Comparison of ENCODE assay signal across 28 cellular contexts in the genomic region with DNA sequence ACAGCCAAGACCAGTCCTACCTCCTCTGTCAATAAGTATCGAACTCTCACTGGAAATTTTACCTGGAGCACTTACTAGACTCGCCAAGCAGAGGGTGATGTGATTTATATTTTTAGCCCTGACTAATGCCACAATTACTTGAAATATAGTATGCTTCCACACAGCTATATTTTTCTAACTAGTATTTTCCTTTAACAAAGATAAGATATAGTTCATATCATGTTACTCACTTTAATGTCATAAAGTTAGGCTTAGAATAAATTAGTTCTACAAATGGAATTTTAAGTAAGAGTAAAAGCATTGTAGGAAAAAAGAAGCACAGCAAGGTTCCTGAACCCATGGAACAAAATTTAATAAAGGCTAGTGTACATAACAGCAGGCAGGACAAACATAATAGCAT. TPM values are rescaled to one million over a fixed set of nuclear protein-coding genes. Genes with fewer than 3 reads are reported as not detected.
"Had no signal": no experiment of that assay in that cellular context is flagged by ENCODE, and none has a peak within 500 bp of the region (broad histone marks: within the 10 kb centered on the region; RNA-seq: fewer than 3 reads in every experiment).

No MANE protein-coding gene starts in this region.

- ATAC-seq: effector memory CD8-positive, alpha-beta T cell; esophagus mucosa; foreskin keratinocyte; gastrocnemius medialis; gastroesophageal sphincter; heart left ventricle; heart right ventricle had no signal

- H3K27ac ChIP-seq: colonic mucosa, coronary artery, dorsolateral prefrontal cortex, epithelial cell of prostate, esophagus muscularis mucosa, esophagus squamous epithelium, foreskin keratinocyte, gastrocnemius medialis, gastroesophageal sphincter, heart left ventricle, heart right ventricle had no signal

- H3K27me3 ChIP-seq: colonic mucosa, esophagus muscularis mucosa, gastroesophageal sphincter had no signal

- H3K36me3 ChIP-seq: colonic mucosa, esophagus muscularis mucosa, esophagus squamous epithelium, gastrocnemius medialis, gastroesophageal sphincter, heart left ventricle, heart right ventricle had no signal

- H3K4me3 ChIP-seq: colonic mucosa, coronary artery, dorsolateral prefrontal cortex, esophagus muscularis mucosa, esophagus squamous epithelium, gastrocnemius medialis, gastroesophageal sphincter, heart left ventricle, heart right ventricle had no signal

- H3K9me3 ChIP-seq: colonic mucosa, esophagus muscularis mucosa, esophagus squamous epithelium, gastrocnemius medialis, gastroesophageal sphincter, heart left ventricle, heart right ventricle had no signal

- H3K4me1 ChIP-seq: colonic mucosa, esophagus muscularis mucosa, esophagus squamous epithelium, foreskin keratinocyte, gastrocnemius medialis, gastroesophageal sphincter, heart left ventricle, heart right ventricle had no signal

- DNase-seq: colonic mucosa; cortex of kidney; dermis blood vessel endothelial cell; dorsolateral prefrontal cortex; effector CD4-positive, alpha-beta T cell; effector CD8-positive, alpha-beta T cell; effector memory CD4-positive, alpha-beta T cell; effector memory CD8-positive, alpha-beta T cell; endodermal cell; erythroblast; esophagus squamous epithelium; foreskin fibroblast; foreskin keratinocyte; foreskin melanocyte; gastrocnemius medialis; glutamatergic neuron; head of caudate nucleus; heart left ventricle; heart right ventricle had no signal

RNA-seq across cellular contexts. Expression of a gene that starts 16.0 kb away (rescaled TPM):
- total RNA-seq: colonic mucosa, dermis blood vessel endothelial cell, dermis microvascular lymphatic vessel endothelial cell, endodermal cell, endothelial cell of umbilical vein, epithelial cell of proximal tubule, fibroblast of villous mesenchyme, foreskin keratinocyte, gastrocnemius medialis, heart right ventricle had no signal
- polyA plus RNA-seq: endothelial cell of umbilical vein, foreskin keratinocyte, heart left ventricle, heart right ventricle had no signal
